1 cellular context compared by ENCODE assay signal in the genomic region with DNA sequence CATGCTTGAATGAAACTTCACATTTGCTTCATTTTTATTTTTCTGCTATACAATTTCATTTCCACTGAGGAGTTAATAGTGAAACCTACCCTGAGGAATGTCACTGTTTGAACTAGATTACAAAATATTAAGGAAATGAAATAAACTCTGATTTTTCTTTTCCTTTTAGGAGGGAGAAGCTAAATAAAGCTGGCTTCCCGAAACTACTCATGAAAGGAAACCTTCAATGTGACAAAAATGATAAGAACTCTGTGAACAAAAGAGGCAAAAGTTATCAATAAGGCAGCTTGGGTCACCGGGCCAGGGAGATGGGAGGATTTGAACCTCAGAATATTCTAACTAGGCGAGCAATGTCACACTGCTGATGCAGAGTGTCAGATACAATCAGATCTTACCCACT.
TF ChIP-seq lines count a peak whose summit lies in the region.

No MANE protein-coding gene starts in this region.

TF ChIP-seq in GM12878, 131 proteins besides CTCF, POLR2A, EP300 and RAD21 (continued from another document):
- TF ChIP-seq, protein P1, sequence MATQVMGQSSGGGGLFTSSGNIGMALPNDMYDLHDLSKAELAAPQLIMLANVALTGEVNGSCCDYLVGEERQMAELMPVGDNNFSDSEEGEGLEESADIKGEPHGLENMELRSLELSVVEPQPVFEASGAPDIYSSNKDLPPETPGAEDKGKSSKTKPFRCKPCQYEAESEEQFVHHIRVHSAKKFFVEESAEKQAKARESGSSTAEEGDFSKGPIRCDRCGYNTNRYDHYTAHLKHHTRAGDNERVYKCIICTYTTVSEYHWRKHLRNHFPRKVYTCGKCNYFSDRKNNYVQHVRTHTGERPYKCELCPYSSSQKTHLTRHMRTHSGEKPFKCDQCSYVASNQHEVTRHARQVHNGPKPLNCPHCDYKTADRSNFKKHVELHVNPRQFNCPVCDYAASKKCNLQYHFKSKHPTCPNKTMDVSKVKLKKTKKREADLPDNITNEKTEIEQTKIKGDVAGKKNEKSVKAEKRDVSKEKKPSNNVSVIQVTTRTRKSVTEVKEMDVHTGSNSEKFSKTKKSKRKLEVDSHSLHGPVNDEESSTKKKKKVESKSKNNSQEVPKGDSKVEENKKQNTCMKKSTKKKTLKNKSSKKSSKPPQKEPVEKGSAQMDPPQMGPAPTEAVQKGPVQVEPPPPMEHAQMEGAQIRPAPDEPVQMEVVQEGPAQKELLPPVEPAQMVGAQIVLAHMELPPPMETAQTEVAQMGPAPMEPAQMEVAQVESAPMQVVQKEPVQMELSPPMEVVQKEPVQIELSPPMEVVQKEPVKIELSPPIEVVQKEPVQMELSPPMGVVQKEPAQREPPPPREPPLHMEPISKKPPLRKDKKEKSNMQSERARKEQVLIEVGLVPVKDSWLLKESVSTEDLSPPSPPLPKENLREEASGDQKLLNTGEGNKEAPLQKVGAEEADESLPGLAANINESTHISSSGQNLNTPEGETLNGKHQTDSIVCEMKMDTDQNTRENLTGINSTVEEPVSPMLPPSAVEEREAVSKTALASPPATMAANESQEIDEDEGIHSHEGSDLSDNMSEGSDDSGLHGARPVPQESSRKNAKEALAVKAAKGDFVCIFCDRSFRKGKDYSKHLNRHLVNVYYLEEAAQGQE (IDR thresholded peaks at IDR 0.05; ENCODE audit: low read depth, low read length) = no peak
- TF ChIP-seq CBX3 (IDR thresholded peaks at IDR 0.05; ENCODE audit: borderline replicate concordance, low read depth) (no peak), BRCA1 (IDR thresholded peaks at IDR 0.05; ENCODE audit: low read depth, low read length) (no peak), TCF3 (IDR thresholded peaks at IDR 0.05; ENCODE audit: borderline replicate concordance, insufficient read depth, low read depth, low read length) (no peak), HCFC1 (IDR thresholded peaks at IDR 0.05; ENCODE audit: low read length) (no peak), YBX1 (IDR thresholded peaks at IDR 0.05) (no peak), ZNF274 (IDR thresholded peaks at IDR 0.05; ENCODE audit: insufficient read depth, insufficient read length) (no peak)
- TF ChIP-seq, protein P2, sequence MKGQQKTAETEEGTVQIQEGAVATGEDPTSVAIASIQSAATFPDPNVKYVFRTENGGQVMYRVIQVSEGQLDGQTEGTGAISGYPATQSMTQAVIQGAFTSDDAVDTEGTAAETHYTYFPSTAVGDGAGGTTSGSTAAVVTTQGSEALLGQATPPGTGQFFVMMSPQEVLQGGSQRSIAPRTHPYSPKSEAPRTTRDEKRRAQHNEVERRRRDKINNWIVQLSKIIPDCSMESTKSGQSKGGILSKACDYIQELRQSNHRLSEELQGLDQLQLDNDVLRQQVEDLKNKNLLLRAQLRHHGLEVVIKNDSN (IDR thresholded peaks at IDR 0.05; ENCODE audit: borderline replicate concordance, extremely low read length, insufficient read depth, low read depth, low read length) = no peak
- TF ChIP-seq, protein P3, sequence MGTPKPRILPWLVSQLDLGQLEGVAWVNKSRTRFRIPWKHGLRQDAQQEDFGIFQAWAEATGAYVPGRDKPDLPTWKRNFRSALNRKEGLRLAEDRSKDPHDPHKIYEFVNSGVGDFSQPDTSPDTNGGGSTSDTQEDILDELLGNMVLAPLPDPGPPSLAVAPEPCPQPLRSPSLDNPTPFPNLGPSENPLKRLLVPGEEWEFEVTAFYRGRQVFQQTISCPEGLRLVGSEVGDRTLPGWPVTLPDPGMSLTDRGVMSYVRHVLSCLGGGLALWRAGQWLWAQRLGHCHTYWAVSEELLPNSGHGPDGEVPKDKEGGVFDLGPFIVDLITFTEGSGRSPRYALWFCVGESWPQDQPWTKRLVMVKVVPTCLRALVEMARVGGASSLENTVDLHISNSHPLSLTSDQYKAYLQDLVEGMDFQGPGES (IDR thresholded peaks at IDR 0.05) = no peak
- TF ChIP-seq, protein P4, sequence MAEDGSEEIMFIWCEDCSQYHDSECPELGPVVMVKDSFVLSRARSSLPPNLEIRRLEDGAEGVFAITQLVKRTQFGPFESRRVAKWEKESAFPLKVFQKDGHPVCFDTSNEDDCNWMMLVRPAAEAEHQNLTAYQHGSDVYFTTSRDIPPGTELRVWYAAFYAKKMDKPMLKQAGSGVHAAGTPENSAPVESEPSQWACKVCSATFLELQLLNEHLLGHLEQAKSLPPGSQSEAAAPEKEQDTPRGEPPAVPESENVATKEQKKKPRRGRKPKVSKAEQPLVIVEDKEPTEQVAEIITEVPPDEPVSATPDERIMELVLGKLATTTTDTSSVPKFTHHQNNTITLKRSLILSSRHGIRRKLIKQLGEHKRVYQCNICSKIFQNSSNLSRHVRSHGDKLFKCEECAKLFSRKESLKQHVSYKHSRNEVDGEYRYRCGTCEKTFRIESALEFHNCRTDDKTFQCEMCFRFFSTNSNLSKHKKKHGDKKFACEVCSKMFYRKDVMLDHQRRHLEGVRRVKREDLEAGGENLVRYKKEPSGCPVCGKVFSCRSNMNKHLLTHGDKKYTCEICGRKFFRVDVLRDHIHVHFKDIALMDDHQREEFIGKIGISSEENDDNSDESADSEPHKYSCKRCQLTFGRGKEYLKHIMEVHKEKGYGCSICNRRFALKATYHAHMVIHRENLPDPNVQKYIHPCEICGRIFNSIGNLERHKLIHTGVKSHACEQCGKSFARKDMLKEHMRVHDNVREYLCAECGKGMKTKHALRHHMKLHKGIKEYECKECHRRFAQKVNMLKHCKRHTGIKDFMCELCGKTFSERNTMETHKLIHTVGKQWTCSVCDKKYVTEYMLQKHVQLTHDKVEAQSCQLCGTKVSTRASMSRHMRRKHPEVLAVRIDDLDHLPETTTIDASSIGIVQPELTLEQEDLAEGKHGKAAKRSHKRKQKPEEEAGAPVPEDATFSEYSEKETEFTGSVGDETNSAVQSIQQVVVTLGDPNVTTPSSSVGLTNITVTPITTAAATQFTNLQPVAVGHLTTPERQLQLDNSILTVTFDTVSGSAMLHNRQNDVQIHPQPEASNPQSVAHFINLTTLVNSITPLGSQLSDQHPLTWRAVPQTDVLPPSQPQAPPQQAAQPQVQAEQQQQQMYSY (CRISPR knock-in tag; IDR thresholded peaks at IDR 0.05) = no peak
- TF ChIP-seq, protein P5, sequence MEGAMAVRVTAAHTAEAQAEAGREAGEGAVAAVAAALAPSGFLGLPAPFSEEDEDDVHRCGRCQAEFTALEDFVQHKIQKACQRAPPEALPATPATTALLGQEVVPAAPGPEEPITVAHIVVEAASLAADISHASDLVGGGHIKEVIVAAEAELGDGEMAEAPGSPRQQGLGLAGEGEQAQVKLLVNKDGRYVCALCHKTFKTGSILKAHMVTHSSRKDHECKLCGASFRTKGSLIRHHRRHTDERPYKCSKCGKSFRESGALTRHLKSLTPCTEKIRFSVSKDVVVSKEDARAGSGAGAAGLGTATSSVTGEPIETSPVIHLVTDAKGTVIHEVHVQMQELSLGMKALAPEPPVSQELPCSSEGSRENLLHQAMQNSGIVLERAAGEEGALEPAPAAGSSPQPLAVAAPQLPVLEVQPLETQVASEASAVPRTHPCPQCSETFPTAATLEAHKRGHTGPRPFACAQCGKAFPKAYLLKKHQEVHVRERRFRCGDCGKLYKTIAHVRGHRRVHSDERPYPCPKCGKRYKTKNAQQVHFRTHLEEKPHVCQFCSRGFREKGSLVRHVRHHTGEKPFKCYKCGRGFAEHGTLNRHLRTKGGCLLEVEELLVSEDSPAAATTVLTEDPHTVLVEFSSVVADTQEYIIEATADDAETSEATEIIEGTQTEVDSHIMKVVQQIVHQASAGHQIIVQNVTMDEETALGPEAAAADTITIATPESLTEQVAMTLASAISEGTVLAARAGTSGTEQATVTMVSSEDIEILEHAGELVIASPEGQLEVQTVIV (IDR thresholded peaks at IDR 0.05; ENCODE audit: borderline replicate concordance, partially characterized antibody) = no peak
- TF ChIP-seq, protein P6, sequence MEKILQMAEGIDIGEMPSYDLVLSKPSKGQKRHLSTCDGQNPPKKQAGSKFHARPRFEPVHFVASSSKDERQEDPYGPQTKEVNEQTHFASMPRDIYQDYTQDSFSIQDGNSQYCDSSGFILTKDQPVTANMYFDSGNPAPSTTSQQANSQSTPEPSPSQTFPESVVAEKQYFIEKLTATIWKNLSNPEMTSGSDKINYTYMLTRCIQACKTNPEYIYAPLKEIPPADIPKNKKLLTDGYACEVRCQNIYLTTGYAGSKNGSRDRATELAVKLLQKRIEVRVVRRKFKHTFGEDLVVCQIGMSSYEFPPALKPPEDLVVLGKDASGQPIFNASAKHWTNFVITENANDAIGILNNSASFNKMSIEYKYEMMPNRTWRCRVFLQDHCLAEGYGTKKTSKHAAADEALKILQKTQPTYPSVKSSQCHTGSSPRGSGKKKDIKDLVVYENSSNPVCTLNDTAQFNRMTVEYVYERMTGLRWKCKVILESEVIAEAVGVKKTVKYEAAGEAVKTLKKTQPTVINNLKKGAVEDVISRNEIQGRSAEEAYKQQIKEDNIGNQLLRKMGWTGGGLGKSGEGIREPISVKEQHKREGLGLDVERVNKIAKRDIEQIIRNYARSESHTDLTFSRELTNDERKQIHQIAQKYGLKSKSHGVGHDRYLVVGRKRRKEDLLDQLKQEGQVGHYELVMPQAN (conservative IDR thresholded peaks at IDR 0.05) = no peak
